In genomic region chr13:112767506-112768471, GRCh38 we compare ENCODE assay signal across 10 cellular contexts.
DNase-seq lines count a peak whose midpoint lies in the region; ATAC-seq and TF ChIP-seq lines count a peak whose summit lies in the region.
"Had no signal": no experiment of that assay in that cellular context is flagged by ENCODE, and none has a peak within 500 bp of the region (broad histone marks: within the 10 kb centered on the region; RNA-seq: fewer than 3 reads in every experiment).

No MANE protein-coding gene starts in this region.

- H3K27me3 ChIP-seq in hepatocyte: no peaks in the 10 kb centered on the region
- H3K27me3 ChIP-seq: neutrophil had no signal

- no peaks in the 10 kb centered on the region for H3K9me2 ChIP-seq in hepatocyte (replicated peaks; ENCODE audit: insufficient read depth)

- H3K27ac Mint-ChIP-seq in activated naive CD8-positive, alpha-beta T cell: peak overlapping the region; percentile 50
- H3K27ac Mint-ChIP-seq in activated naive CD8-positive, alpha-beta T cell treated with anti-CD3 and anti-CD28 coated beads, Interleukin-2, amount 50 U/mL, for 24 hours: no peak overlapping the region
- peak overlapping the region; percentile 50 for H3K27ac Mint-ChIP-seq in activated CD8-positive, alpha-beta T cell treated with anti-CD3 and anti-CD28 coated beads for 36 hours
- H3K27ac Mint-ChIP-seq in stimulated activated naive CD8-positive, alpha-beta T cell treated with anti-CD3 and anti-CD28 coated beads, Interleukin-15, amount 100 ng/mL, for 72 hours: peak overlapping the region; percentile 69 to 94

- CTCF ChIA-PET in activated CD8-positive, alpha-beta T cell treated with anti-CD3 and anti-CD28 coated beads for 36 hours (lab: Charles Lee): no interaction called here

- H3K79me2 ChIP-seq in hepatocyte: peaks cover 65% of the 10 kb centered on the region

- H3K4me3 Mint-ChIP-seq in activated naive CD8-positive, alpha-beta T cell: no peak overlapping the region
- no peak overlapping the region for H3K4me3 Mint-ChIP-seq in activated naive CD8-positive, alpha-beta T cell treated with anti-CD3 and anti-CD28 coated beads, Interleukin-2, amount 50 U/mL, for 24 hours
- H3K4me3 Mint-ChIP-seq in activated CD8-positive, alpha-beta T cell treated with anti-CD3 and anti-CD28 coated beads for 36 hours: no peak overlapping the region
- H3K4me3 Mint-ChIP-seq in stimulated activated naive CD8-positive, alpha-beta T cell treated with anti-CD3 and anti-CD28 coated beads, Interleukin-15, amount 100 ng/mL, for 72 hours: peak overlapping the region in 1 of 2 donors; percentile 79

- H3K27ac ChIP-seq in hepatocyte: no peak overlapping the region
- H3K27ac ChIP-seq: neutrophil had no signal

- WGBS in hepatocyte (ENCODE audit: low lambda C conversion rate, missing lambda C conversion rate): 96% methylated on average over 34 of the region's 34 CpGs

- no peak for DNase-seq in activated naive CD8-positive, alpha-beta T cell treated with anti-CD3 and anti-CD28 coated beads, Interleukin-2, amount 50 U/mL, for 24 hours
- DNase-seq in activated CD8-positive, alpha-beta T cell treated with anti-CD3 and anti-CD28 coated beads for 36 hours: peak; percentile 22
- no peak for DNase-seq in stimulated activated naive CD8-positive, alpha-beta T cell treated with anti-CD3 and anti-CD28 coated beads, Interleukin-15, amount 100 ng/mL, for 72 hours
- DNase-seq in AML-193 (lab: John Stamatoyannopoulos, UW) (no peak), hepatocyte (ENCODE audit: low spot score) (no peak), NCI-H526 treated with DMSO at 0.1 percent for 48 hours (lab: John Stamatoyannopoulos, UW) (no peak)

- H3K27me3 Mint-ChIP-seq in activated naive CD8-positive, alpha-beta T cell: no peaks in the 10 kb centered on the region
- H3K27me3 Mint-ChIP-seq in activated naive CD8-positive, alpha-beta T cell treated with anti-CD3 and anti-CD28 coated beads, Interleukin-2, amount 50 U/mL, for 24 hours: no peaks in the 10 kb centered on the region
- H3K27me3 Mint-ChIP-seq in activated CD8-positive, alpha-beta T cell treated with anti-CD3 and anti-CD28 coated beads for 36 hours: no peaks in the 10 kb centered on the region
- H3K27me3 Mint-ChIP-seq in stimulated activated naive CD8-positive, alpha-beta T cell treated with anti-CD3 and anti-CD28 coated beads, Interleukin-15, amount 100 ng/mL, for 72 hours: no peaks in the 10 kb centered on the region

- no peak for ATAC-seq in activated naive CD8-positive, alpha-beta T cell treated with anti-CD3 and anti-CD28 coated beads, Interleukin-2, amount 50 U/mL, for 24 hours
- peak; percentile 66 for ATAC-seq in HG02870 (IDR thresholded peaks at IDR 0.05; ENCODE audit: unreplicated experiment)
- no peak for ATAC-seq in activated CD8-positive, alpha-beta T cell treated with anti-CD3 and anti-CD28 coated beads for 36 hours
- ATAC-seq in stimulated activated naive CD8-positive, alpha-beta T cell treated with anti-CD3 and anti-CD28 coated beads, Interleukin-15, amount 100 ng/mL, for 72 hours: no peak
- ATAC-seq: activated CD4-positive, CD25-positive, alpha-beta regulatory T cell treated with anti-CD3 and anti-CD28 coated beads, Interleukin-2, amount 50 U/mL, for 24 hours had no signal

- peaks cover 6% of the 10 kb centered on the region for H3K4me1 ChIP-seq in hepatocyte (ENCODE audit: insufficient read depth)

- H3K4me2 ChIP-seq in hepatocyte: no peak overlapping the region

- no peak overlapping the region for H2AFZ ChIP-seq in hepatocyte

- no peaks in the 10 kb centered on the region for H3K9me3 ChIP-seq in hepatocyte (ENCODE audit: low read depth)
- H3K9me3 ChIP-seq: neutrophil had no signal

- peaks cover 23% of the 10 kb centered on the region for H3K4me1 Mint-ChIP-seq in activated naive CD8-positive, alpha-beta T cell (ENCODE audit: low read depth)
- peaks cover 30% of the 10 kb centered on the region for H3K4me1 Mint-ChIP-seq in activated naive CD8-positive, alpha-beta T cell treated with anti-CD3 and anti-CD28 coated beads, Interleukin-2, amount 50 U/mL, for 24 hours
- H3K4me1 Mint-ChIP-seq in activated CD8-positive, alpha-beta T cell treated with anti-CD3 and anti-CD28 coated beads for 36 hours (ENCODE audit: low read depth): peaks cover 31% of the 10 kb centered on the region
- peaks cover 42% of the 10 kb centered on the region for H3K4me1 Mint-ChIP-seq in stimulated activated naive CD8-positive, alpha-beta T cell treated with anti-CD3 and anti-CD28 coated beads, Interleukin-15, amount 100 ng/mL, for 72 hours

- POLR2A ChIA-PET in activated CD8-positive, alpha-beta T cell treated with anti-CD3 and anti-CD28 coated beads for 36 hours (lab: Charles Lee): no interaction called here

- intact Hi-C loops in activated CD8-positive, alpha-beta T cell treated with anti-CD3 and anti-CD28 coated beads for 36 hours (cut with micrococcal nuclease): no loop called here

- no peak for TF ChIP-seq CTCF in activated CD8-positive, alpha-beta T cell treated with anti-CD3 and anti-CD28 coated beads for 36 hours (IDR thresholded peaks at IDR 0.05)
- no peak for TF ChIP-seq CTCF in hepatocyte (IDR thresholded peaks at IDR 0.05; ENCODE audit: poor library complexity)

- H4K20me1 ChIP-seq in hepatocyte (ENCODE audit: insufficient read depth, poor library complexity, severe bottlenecking): peaks cover 15% of the 10 kb centered on the region

- H3K36me3 ChIP-seq in hepatocyte (replicated peaks; ENCODE audit: insufficient read depth, low read depth): no peaks in the 10 kb centered on the region

- H3K36me3 Mint-ChIP-seq in activated naive CD8-positive, alpha-beta T cell: no peaks in the 10 kb centered on the region
- H3K36me3 Mint-ChIP-seq in activated naive CD8-positive, alpha-beta T cell treated with anti-CD3 and anti-CD28 coated beads, Interleukin-2, amount 50 U/mL, for 24 hours (ENCODE audit: low read depth): peaks cover 2% of the 10 kb centered on the region
- peaks cover 5% of the 10 kb centered on the region for H3K36me3 Mint-ChIP-seq in activated CD8-positive, alpha-beta T cell treated with anti-CD3 and anti-CD28 coated beads for 36 hours (ENCODE audit: low read depth)

- no peaks in the 10 kb centered on the region for H3K9me3 Mint-ChIP-seq in activated naive CD8-positive, alpha-beta T cell (ENCODE audit: low read depth)
- H3K9me3 Mint-ChIP-seq in activated naive CD8-positive, alpha-beta T cell treated with anti-CD3 and anti-CD28 coated beads, Interleukin-2, amount 50 U/mL, for 24 hours: no peaks in the 10 kb centered on the region
- H3K9me3 Mint-ChIP-seq in activated CD8-positive, alpha-beta T cell treated with anti-CD3 and anti-CD28 coated beads for 36 hours: peaks cover 6% of the 10 kb centered on the region
- no peaks in the 10 kb centered on the region for H3K9me3 Mint-ChIP-seq in stimulated activated naive CD8-positive, alpha-beta T cell treated with anti-CD3 and anti-CD28 coated beads, Interleukin-15, amount 100 ng/mL, for 72 hours

- no peak overlapping the region for H3K4me3 ChIP-seq in hepatocyte
